ENCODE assay signal across 8 cellular contexts in genomic region chr11:65095974-65096806, GRCh38. TPM values are rescaled to one million over a fixed set of nuclear protein-coding genes. Genes with fewer than 3 reads are reported as not detected.
DNase-seq lines count a peak whose midpoint lies in the region; ATAC-seq, FAIRE-seq and TF ChIP-seq lines count a peak whose summit lies in the region.

Gene VPS51, plus strand, starts transcription at chr11:65096214. Its CDS starts 37 bp downstream, at chr11:65096251.

- intact Hi-C loops in mammary epithelial cell (cut with micrococcal nuclease) = loop anchor here (1.0 to 5.0 kb wide), 4 partner anchors 12 to 254 kb away; partner anchors contain the start of genes CDC42BPG, CDCA5, SNX15 and TM7SF2

- in situ Hi-C loops in mammary epithelial cell (cut with MboI; ENCODE audit: low sequenced_read_pairs in 2 of 2) = no loop called here

- peak within 1 kb of the TSS; percentile 99 for H2AFZ ChIP-seq in mammary epithelial cell (ENCODE audit: low read depth, low read length)

- POLR2A ChIA-PET in A549 (lab: Yijun Ruan, JAX) = interaction anchor here (0.6 to 3.0 kb wide), 4 partner anchors 15 to 252 kb away, joined by 3 to 8 read pairs (median 3); partner anchors contain the start of genes CDC42BPG and TM7SF2

- TF ChIP-seq CTCF in A549 (IDR thresholded peaks at IDR 0.05) (no peak), WI38 (IDR thresholded peaks at IDR 0.05; ENCODE audit: low read depth, low read length) (no peak), mammary epithelial cell (conservative IDR thresholded peaks at IDR 0.05 in 1 of 2, IDR thresholded peaks at IDR 0.05 in 1 of 2; ENCODE audit: extremely low read depth in 1 of 2, insufficient read depth in 1 of 2, low read depth in 1 of 2, low read length in 2 of 2) (no peak)

- H3K4me1 ChIP-seq in A549 = peaks cover 8% of the 10 kb centered on the region; the same call in 1 of the 3 replicates
- peaks cover 9% of the 10 kb centered on the region for H3K4me1 ChIP-seq in mammary epithelial cell (ENCODE audit: insufficient read depth, low read length)
- peaks cover 0 to 3% of the 10 kb centered on the region in 2 donors for H3K4me1 ChIP-seq in small intestine (ENCODE audit: control insufficient read depth in 2 of 2, insufficient read depth in 1 of 2, low read depth in 1 of 2, low read length in 1 of 2)

- no peak; a peak in 1 of 5 replicates for TF ChIP-seq EP300 in A549 (IDR thresholded peaks at IDR 0.05)

- H3K27ac ChIP-seq in A549 = peak within 1 kb of the TSS; percentile 95 to 96
- H3K27ac ChIP-seq in mammary epithelial cell (ENCODE audit: insufficient read depth, low read depth, low read length) = peak within 1 kb of the TSS; percentile 50
- peak within 1 kb of the TSS; percentile 83 to 97 for H3K27ac ChIP-seq in small intestine (ENCODE audit: low read depth in 1 of 2, low read length in 1 of 2)

- H3K4me2 ChIP-seq in A549 (peak within 1 kb of the TSS; percentile 98), mammary epithelial cell (ENCODE audit: insufficient read depth, low read depth, low read length) (peak within 1 kb of the TSS; percentile 91)

- dilution Hi-C loops in mammary epithelial cell (cut with HindIII; ENCODE audit: low sequenced_read_pairs) = loop anchor here (5.0 kb wide), 1 partner anchor 49 kb away; no protein-coding TSS in a partner anchor

- H3K9me3 ChIP-seq in A549 (no peaks in the 10 kb centered on the region), mammary epithelial cell (replicated peaks; ENCODE audit: insufficient read depth, low read length) (no peaks in the 10 kb centered on the region), small intestine (ENCODE audit: control insufficient read depth, low read depth) (no peaks in the 10 kb centered on the region)

- H3K36me3 ChIP-seq in mammary epithelial cell (ENCODE audit: insufficient read depth, low read length) (peaks cover 6% of the 10 kb centered on the region), small intestine (ENCODE audit: control insufficient read depth in 2 of 2, insufficient read depth in 2 of 2, low read length in 2 of 2) (no peaks in the 10 kb centered on the region)

- TF ChIP-seq POLR2A in A549 (IDR thresholded peaks at IDR 0.05; ENCODE audit: low read length) = peak; percentile 67

- peaks cover 34% of the 10 kb centered on the region for H3K79me2 ChIP-seq in mammary epithelial cell (ENCODE audit: insufficient read depth, low read length)

- FAIRE-seq in A549 (lab: Jason Lieb, UNC) = no peak
- FAIRE-seq in small intestine (lab: Jason Lieb, UNC) = no peak

- DNase-seq in A549 (ENCODE audit: low read depth in 1 of 2, low spot score in 1 of 2) = peak; percentile 94 to 95
- peak; percentile 83 for DNase-seq in NCI-H2196 treated with DMSO at 0.1 percent for 48 hours (lab: John Stamatoyannopoulos, UW; ENCODE audit: unreplicated experiment)
- peak; percentile 83 for DNase-seq in mammary epithelial cell
- DNase-seq in iPS-NIHi11 (ENCODE audit: low spot score) = peak; percentile 96
- DNase-seq in small intestine = peak; percentile 94

- CTCF ChIA-PET in A549 (lab: Yijun Ruan, JAX) = interaction anchor here (1.0 to 9.2 kb wide), 6 partner anchors 9 to 82 kb away, joined by 3 to 153 read pairs (median 6); partner anchors contain the start of genes ARL2 and TM7SF2
- CTCF ChIA-PET in mammary epithelial cell (lab: Charles Lee; ENCODE audit: low non-redundant PET) = no interaction called here

- H3K9ac ChIP-seq in mammary epithelial cell (ENCODE audit: insufficient read depth, low read length) = peak within 1 kb of the TSS; percentile 77

- H4K20me1 ChIP-seq in mammary epithelial cell (ENCODE audit: insufficient read depth, low read length) = no peaks in the 10 kb centered on the region

- ATAC-seq in A549 (peak; percentile 96 to 99), GM18867 (IDR thresholded peaks at IDR 0.05; ENCODE audit: unreplicated experiment) (peak; percentile 75), HG03103 (IDR thresholded peaks at IDR 0.05; ENCODE audit: low read depth, unreplicated experiment) (peak; percentile 66)

- H3K27me3 ChIP-seq in mammary epithelial cell (ENCODE audit: insufficient read depth, low read length) (no peaks in the 10 kb centered on the region), small intestine (ENCODE audit: control insufficient read depth in 2 of 2, insufficient read depth in 2 of 2, low read length in 2 of 2) (no peaks in the 10 kb centered on the region)

- TF ChIP-seq RAD21 in A549 (conservative IDR thresholded peaks at IDR 0.05 in 1 of 2, IDR thresholded peaks at IDR 0.05 in 1 of 2) = no peak

- BruUV-seq in mammary epithelial cell (replicated peaks; lab: Mats Ljungman, UMichigan) = TSS peak; percentile 90

- H3K4me3 ChIP-seq in A549 (peak within 1 kb of the TSS; percentile 95), WI38 (ENCODE audit: low read depth, low read length) (peak within 1 kb of the TSS; percentile 78), mammary epithelial cell (replicated peaks in 1 of 3; ENCODE audit: insufficient read depth in 1 of 3, low read depth in 2 of 3, low read length in 3 of 3) (peak within 1 kb of the TSS; percentile 57 to 70 (median 61)), small intestine (ENCODE audit: low read depth in 1 of 2, low read length in 2 of 2) (peak within 1 kb of the TSS; percentile 76 to 77)

- WGBS in A549 (ENCODE audit: missing lambda C conversion rate) = 3% methylated on average over 22 of the region's 52 CpGs
- WGBS in mammary epithelial cell (ENCODE audit: low coverage, missing lambda C conversion rate) = under 1% methylated on average over 14 of the region's 52 CpGs
- 1% methylated on average over 31 to 52 of the region's 52 CpGs for WGBS in small intestine, 3 donors

TF ChIP-seq in A549, 52 proteins besides CTCF, POLR2A, EP300 and RAD21 (continues in another document):
- TF ChIP-seq CBX2 (IDR thresholded peaks at IDR 0.05; ENCODE audit: borderline replicate concordance, low read depth) (no peak), TFCP2L1 (CRISPR knock-in tag; IDR thresholded peaks at IDR 0.05) (peak; percentile 88), CBX8 (IDR thresholded peaks at IDR 0.05) (no peak), HMGXB4 (CRISPR knock-in tag; IDR thresholded peaks at IDR 0.05; ENCODE audit: borderline replicate concordance) (peak; percentile 79), MAZ (IDR thresholded peaks at IDR 0.05; ENCODE audit: borderline replicate concordance, low read depth, low read length) (peak; percentile 97), FOXS1 (CRISPR knock-in tag; IDR thresholded peaks at IDR 0.05) (0 out of 2 replicates have a peak, but pooled peaks have one; percentile 49), CHD2 (IDR thresholded peaks at IDR 0.05; ENCODE audit: low read length, partially characterized antibody) (no peak), MAFK (IDR thresholded peaks at IDR 0.05; ENCODE audit: partially characterized antibody) (no peak), EHF (CRISPR knock-in tag; IDR thresholded peaks at IDR 0.05) (peak; percentile 40; the same call in 1 of the 2 replicates), RNF2 (IDR thresholded peaks at IDR 0.05; ENCODE audit: borderline replicate concordance, low read depth) (no peak), ZSCAN20 (CRISPR knock-in tag; IDR thresholded peaks at IDR 0.05) (no peak), FOSB (CRISPR knock-in tag; IDR thresholded peaks at IDR 0.05) (no peak), ESRRA (IDR thresholded peaks at IDR 0.05; ENCODE audit: borderline replicate concordance, low read length) (peak; percentile 49; the same call in 1 of the 2 replicates), CHD4 (IDR thresholded peaks at IDR 0.05; ENCODE audit: borderline replicate concordance) (no peak), POLR2AphosphoS2 (conservative IDR thresholded peaks at IDR 0.05; ENCODE audit: low read length) (no peak), SMC3 (IDR thresholded peaks at IDR 0.05) (no peak), MYC (IDR thresholded peaks at IDR 0.05; ENCODE audit: borderline replicate concordance, low read length) (peak; percentile 69; the same call in 1 of the 2 replicates)
- TF ChIP-seq, protein P1, sequence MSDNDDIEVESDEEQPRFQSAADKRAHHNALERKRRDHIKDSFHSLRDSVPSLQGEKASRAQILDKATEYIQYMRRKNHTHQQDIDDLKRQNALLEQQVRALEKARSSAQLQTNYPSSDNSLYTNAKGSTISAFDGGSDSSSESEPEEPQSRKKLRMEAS (IDR thresholded peaks at IDR 0.05) = peak; percentile 91
- TF ChIP-seq, protein P2, sequence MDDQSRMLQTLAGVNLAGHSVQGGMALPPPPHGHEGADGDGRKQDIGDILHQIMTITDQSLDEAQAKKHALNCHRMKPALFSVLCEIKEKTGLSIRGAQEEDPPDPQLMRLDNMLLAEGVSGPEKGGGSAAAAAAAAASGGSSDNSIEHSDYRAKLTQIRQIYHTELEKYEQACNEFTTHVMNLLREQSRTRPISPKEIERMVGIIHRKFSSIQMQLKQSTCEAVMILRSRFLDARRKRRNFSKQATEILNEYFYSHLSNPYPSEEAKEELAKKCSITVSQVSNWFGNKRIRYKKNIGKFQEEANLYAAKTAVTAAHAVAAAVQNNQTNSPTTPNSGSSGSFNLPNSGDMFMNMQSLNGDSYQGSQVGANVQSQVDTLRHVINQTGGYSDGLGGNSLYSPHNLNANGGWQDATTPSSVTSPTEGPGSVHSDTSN (IDR thresholded peaks at IDR 0.05) = peak; percentile 66; the same call in 1 of the 2 replicates

RNA-seq across cellular contexts. Expression of gene VPS51, which starts in this region (rescaled TPM):
- polyA plus RNA-seq in A549 (2011; rRNA removed) = 37.2 and 44.7 TPM in 2 replicates
- polyA plus RNA-seq in A549 (2012; cell fraction: cytosol; rRNA removed) = 64.6 and 84.0 TPM in 2 replicates
- polyA plus RNA-seq in A549 (2012; cell fraction: nucleus; rRNA removed) = 183 and 198 TPM in 2 replicates
- polyA plus RNA-seq in A549 (2017; fragmentation: RNase III; extraction: RNeasy Plus Mini Kit Qiagen cat#74134 plus additional on column Dnase treatment) = 46.7 to 51.7 TPM (median 51.0 TPM) in 3 replicates
- polyA minus RNA-seq in A549 (2011; rRNA and poly(A)+ RNA removed) = 118 and 162 TPM in 2 replicates
- 100 to 1,000 TPM in 1 of 2 donors, 10 to 100 TPM in 1; 78.4 to 125 TPM for total RNA-seq in mammary epithelial cell
- polyA plus RNA-seq in mammary epithelial cell = 50.2 TPM
- polyA minus RNA-seq in mammary epithelial cell = 142 TPM
- polyA plus RNA-seq in small intestine = 100 to 1,000 TPM; 111 to 159 (median 157) TPM

Comparison
In these comparisons a context has a peak if more than half of its experiments do, and no peak if none do; other contexts are left out.
1. Peak in every context shown above with its lines: DNase-seq, ATAC-seq, H3K4me3 ChIP-seq and H3K27ac ChIP-seq.